In the genomic region with DNA sequence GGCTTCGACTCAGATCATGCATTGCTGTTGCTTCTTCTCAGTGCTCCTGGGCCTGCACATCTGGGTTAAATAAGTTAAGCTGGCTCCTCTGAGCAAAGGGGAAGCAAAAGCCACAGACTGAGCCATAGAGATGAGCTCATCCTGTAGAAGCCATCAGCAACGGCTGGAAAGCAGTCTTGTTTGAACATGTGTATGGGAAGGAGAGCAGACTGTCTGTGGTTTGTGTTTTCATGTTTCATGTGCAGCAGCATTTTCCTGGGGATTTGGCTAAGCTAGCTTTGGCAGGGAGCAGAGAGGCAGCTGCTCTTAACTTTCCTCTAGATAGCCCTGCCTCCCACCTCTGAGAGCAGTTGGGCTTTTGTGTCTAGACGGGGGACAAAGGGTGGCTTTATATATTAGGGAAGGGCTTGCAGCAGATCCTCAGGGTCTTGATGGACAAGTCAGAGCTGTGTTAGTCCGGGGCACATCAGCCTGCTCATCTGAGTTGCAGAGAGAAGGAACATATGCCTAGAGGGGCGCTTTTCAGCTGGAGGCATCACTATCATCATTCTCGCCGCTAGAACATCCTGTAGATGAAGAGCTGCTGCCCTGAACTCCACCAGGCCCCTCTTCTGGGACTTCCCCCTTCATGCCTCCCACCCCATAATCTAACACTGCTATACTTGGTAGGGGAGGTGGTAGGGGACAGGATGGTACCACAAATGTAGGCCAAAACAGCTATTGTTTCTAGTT, we compare ENCODE assay signal across 8 cellular contexts. TPM values are rescaled to one million over a fixed set of nuclear protein-coding genes. Genes with fewer than 3 reads are reported as not detected.
DNase-seq lines count a peak whose midpoint lies in the region; ATAC-seq, FAIRE-seq and TF ChIP-seq lines count a peak whose summit lies in the region.

No MANE protein-coding gene starts in this region.

- no peak for TF ChIP-seq CTCF in Panc1 (IDR thresholded peaks at IDR 0.05)
- no peak for TF ChIP-seq CTCF in vagina (IDR thresholded peaks at IDR 0.05)

- DNase-seq in ACHN (peak; percentile 22), Panc1 (ENCODE audit: low read depth, low spot score) (no peak), caudate nucleus (lab: John Stamatoyannopoulos, UW) (peak in 1 of 61 donors; percentile 2), mucosa of gallbladder (ENCODE audit: low spot score) (peak; percentile 44), vagina (ENCODE audit: extremely low spot score in 2 of 2) (peak in 1 of 2 donors; percentile 92), frontal cortex (ENCODE audit: low spot score in 2 of 2) (no peak)

- no peaks in the 10 kb centered on the region for H3K27me3 ChIP-seq in Panc1 (ENCODE audit: control insufficient read depth, insufficient read depth, low read length)
- no peaks in the 10 kb centered on the region for H3K27me3 ChIP-seq in vagina

- CTCF ChIA-PET in Panc1 (lab: Charles Lee) = interaction anchor here (1.2 kb wide), 1 partner anchor 8 kb away, joined by 5 read pairs; no protein-coding TSS in a partner anchor

- H3K4me3 ChIP-seq in Panc1 (ENCODE audit: low read depth in 2 of 2, low read length in 2 of 2) (no peak overlapping the region), vagina (peak overlapping the region; percentile 13 to 34)

- no peak for FAIRE-seq in frontal cortex (lab: Jason Lieb, UNC)

- in situ Hi-C loops in ACHN (cut with HindIII; ENCODE audit: low pct_ligation_motif_present, low pct_unique_long_range_greater_than_20kb, low sequenced_read_pairs) = no loop called here
- in situ Hi-C loops in Panc1 (cut with HindIII; ENCODE audit: low pct_unique_long_range_greater_than_20kb, low sequenced_read_pairs) = no loop called here

- POLR2A ChIA-PET in Panc1 (lab: Charles Lee) = interaction anchor here (0.6 kb wide), 1 partner anchor 96 kb away, joined by 7 read pairs; no protein-coding TSS in a partner anchor

- ATAC-seq in GM18505 (IDR thresholded peaks at IDR 0.05; ENCODE audit: unreplicated experiment) = peak; percentile 87
- peak; percentile 75 for ATAC-seq in HG02973 (IDR thresholded peaks at IDR 0.05; ENCODE audit: unreplicated experiment)
- 0 out of 2 replicates have a peak, but pooled peaks have one; percentile 38 for ATAC-seq in Panc1

- intact Hi-C loops in Panc1 (cut with micrococcal nuclease; ENCODE audit: unreplicated experiment) = loop anchor here (10.0 kb wide), 1 partner anchor 106 kb away; no protein-coding TSS in a partner anchor
- intact Hi-C loops in vagina (cut with DNase I) = no loop called here

- H3K27ac ChIP-seq in Panc1 (ENCODE audit: low read length) = no peak overlapping the region
- H3K27ac ChIP-seq in caudate nucleus (ENCODE audit: low read depth, low read length) = peak overlapping the region; percentile 20
- peak overlapping the region; percentile 86 for H3K27ac ChIP-seq in vagina

- H3K4me1 ChIP-seq in Panc1 (ENCODE audit: control insufficient read depth, insufficient read depth, low read length) (no peaks in the 10 kb centered on the region), vagina (peaks cover 30% of the 10 kb centered on the region)

- H3K36me3 ChIP-seq in Panc1 (ENCODE audit: control insufficient read depth, insufficient read depth, low read length) (no peaks in the 10 kb centered on the region), vagina (no peaks in the 10 kb centered on the region)

- no TSS peak for BruUV-seq in Panc1 (replicated peaks; lab: Mats Ljungman, UMichigan)

- H3K9me3 ChIP-seq in Panc1 (ENCODE audit: control insufficient read depth, insufficient read depth, low read depth, low read length) = no peaks in the 10 kb centered on the region
- H3K9me3 ChIP-seq in vagina = no peaks in the 10 kb centered on the region

- TF ChIP-seq POLR2A in GM18505 (IDR thresholded peaks at IDR 0.05; ENCODE audit: borderline replicate concordance, extremely low read depth, insufficient read depth, insufficient read length) = no peak
- TF ChIP-seq POLR2A in vagina (IDR thresholded peaks at IDR 0.05) = no peak

RNA-seq across cellular contexts. Expression of a gene that starts 14.9 kb away (rescaled TPM):
- total RNA-seq in Panc1 (2021; ENCODE audit: unreplicated experiment) (34.8 TPM), mucosa of gallbladder (34.6 TPM), vagina (15.5 TPM), frontal cortex (2.9 TPM)
- polyA plus RNA-seq in Panc1 (2012; ENCODE audit: insufficient read length) = 52.2 TPM

RNA-seq across cellular contexts. Expression of a gene that starts 35.9 kb away (rescaled TPM):
- total RNA-seq in Panc1 (2021; ENCODE audit: unreplicated experiment) (19.3 TPM), mucosa of gallbladder (20.7 TPM), vagina (16.9 TPM), frontal cortex (2.0 TPM)
- polyA plus RNA-seq in Panc1 (2012; ENCODE audit: insufficient read length) = 14.4 TPM

RNA-seq across cellular contexts. Expression of a gene that starts 36.7 kb away (rescaled TPM):
- total RNA-seq in Panc1 (2021; ENCODE audit: unreplicated experiment) (56.6 TPM), mucosa of gallbladder (19.4 TPM), vagina (41.5 TPM), frontal cortex (15.9 TPM)
- 51.1 TPM for polyA plus RNA-seq in Panc1 (2012; ENCODE audit: insufficient read length)

RNA-seq across cellular contexts. Expression of a gene that starts 49.9 kb away (rescaled TPM):
- total RNA-seq in Panc1 (2021; ENCODE audit: unreplicated experiment) (44.8 TPM), mucosa of gallbladder (29.3 TPM), vagina (16.7 TPM), frontal cortex (18.3 TPM)
- 30.2 TPM for polyA plus RNA-seq in Panc1 (2012; ENCODE audit: insufficient read length)

RNA-seq across cellular contexts. Expression of a gene that starts 50.1 kb away (rescaled TPM):
- total RNA-seq in Panc1 (2021; ENCODE audit: unreplicated experiment) (149 TPM), mucosa of gallbladder (138 TPM), vagina (64.6 TPM), frontal cortex (6.9 TPM)
- polyA plus RNA-seq in Panc1 (2012; ENCODE audit: insufficient read length) = 135 TPM

Comparison
In these comparisons a context has a peak if more than half of its experiments do, and no peak if none do; other contexts are left out.
1. DNase-seq: peak in ACHN (single experiment) and mucosa of gallbladder (single experiment); none in Panc1 (single experiment) and frontal cortex (0 of 2).
2. H3K4me3 ChIP-seq: peak in vagina (2 of 2); none in Panc1 (0 of 2).
3. Peak in every context shown above with its lines, with median percentiles within 50 percentile points of each other: ATAC-seq.